12 cellular contexts compared by ENCODE assay signal in genomic region chr12:9600436-9600835, GRCh38. TPM values are rescaled to one million over a fixed set of nuclear protein-coding genes. Genes with fewer than 3 reads are reported as not detected.
DNase-seq lines count a peak whose midpoint lies in the region; ATAC-seq and TF ChIP-seq lines count a peak whose summit lies in the region.
"Not testable (repeated sequence)": the region's sequence is repeated elsewhere in the genome, so short reads cannot be mapped to it uniquely, and the experiment has no call there.
"Had no signal": no experiment of that assay in that cellular context is flagged by ENCODE, and none has a peak within 500 bp of the region (broad histone marks: within the 10 kb centered on the region; RNA-seq: fewer than 3 reads in every experiment).

No MANE protein-coding gene starts in this region.

- not testable (repeated sequence) for H3K27me3 ChIP-seq in Caco-2 (replicated peaks; ENCODE audit: control insufficient read depth, insufficient read depth, low read length); H9 (ENCODE audit: insufficient read depth, low read length); mesenchymal stem cell (ENCODE audit: control insufficient read depth in 1 of 2, insufficient read depth in 1 of 2, low read length in 2 of 2); neural progenitor cell

- not testable (repeated sequence) for H4K20me1 ChIP-seq in H9 (ENCODE audit: control insufficient read depth, insufficient read depth, insufficient read length); neural progenitor cell (ENCODE audit: low read depth)

- not testable (repeated sequence) for H4K8ac ChIP-seq in H9 (replicated peaks; ENCODE audit: insufficient read length, low read depth, low read length); mesenchymal stem cell (ENCODE audit: low read length)

- not testable (repeated sequence) for H3K23ac ChIP-seq in H9 (ENCODE audit: insufficient read length, low read depth, low read length); mesenchymal stem cell (ENCODE audit: low read length in 2 of 2)

- H3K79me1 ChIP-seq in H9 (ENCODE audit: insufficient read depth, low read depth, low read length, poor library complexity, severe bottlenecking); mesenchymal stem cell (replicated peaks; ENCODE audit: low read length, poor library complexity, severe bottlenecking): not testable (repeated sequence)

- TF ChIP-seq CTCF in Caco-2 (IDR thresholded peaks at IDR 0.05; ENCODE audit: insufficient read depth in 1 of 2, low read depth in 1 of 2, low read length in 1 of 2, severe bottlenecking in 1 of 2, unreplicated experiment in 1 of 2); H9 (conservative IDR thresholded peaks at IDR 0.05); neural progenitor cell (IDR thresholded peaks at IDR 0.05); type B pancreatic cell (conservative IDR thresholded peaks at IDR 0.05): not testable (repeated sequence)

- H3K4me3 Mint-ChIP-seq in Caco-2 (ENCODE audit: unreplicated experiment), result peak overlapping the region; percentile 50
- H3K4me3 Mint-ChIP-seq in H9, T-helper 17 cell, neural progenitor cell, type B pancreatic cell: not testable (repeated sequence)

- H2BK12ac ChIP-seq in H9 (ENCODE audit: insufficient read length, low read depth, low read length); mesenchymal stem cell (ENCODE audit: low read length in 2 of 2): not testable (repeated sequence)

- POLR2A ChIA-PET in Caco-2 (lab: Charles Lee), result not testable (repeated sequence)

- not testable (repeated sequence) for H3K9ac ChIP-seq in H9 (ENCODE audit: extremely low read depth, insufficient read length, low read length); mesenchymal stem cell (ENCODE audit: low read length); neural progenitor cell

- H2BK120ac ChIP-seq in H9 (ENCODE audit: low read depth, low read length, poor library complexity, severe bottlenecking); mesenchymal stem cell (ENCODE audit: low read depth, low read length): not testable (repeated sequence)

- not testable (repeated sequence) for H4K5ac ChIP-seq in H9 (ENCODE audit: insufficient read length, low read depth, low read length)

- DNase-seq in Caco-2 (peak; percentile 66 to 73), NCI-H524 (lab: John Stamatoyannopoulos, UW) (peak; percentile 34 to 69)
- not testable (repeated sequence) for DNase-seq in H9; T-helper 17 cell; mesenchymal stem cell; neural progenitor cell (ENCODE audit: low spot score); type B pancreatic cell (ENCODE audit: extremely low spot score, unreplicated experiment)

- H3K27me3 Mint-ChIP-seq in Caco-2 (ENCODE audit: insufficient read depth, unreplicated experiment); H9 (ENCODE audit: low read depth); T-helper 17 cell; neural progenitor cell (ENCODE audit: insufficient read depth, low read depth); type B pancreatic cell: not testable (repeated sequence)

- H3K56ac ChIP-seq in H9 (ENCODE audit: insufficient read length, low read depth, low read length), result not testable (repeated sequence)

- H3K27ac ChIP-seq in H9 (ENCODE audit: insufficient read length, low read depth, low read length); neural progenitor cell: not testable (repeated sequence)
- peak overlapping the region; percentile 54 for H3K27ac ChIP-seq in mesenchymal stem cell (ENCODE audit: low read length, poor library complexity, severe bottlenecking)

- H3K36me3 ChIP-seq in Caco-2 (ENCODE audit: control insufficient read depth, insufficient read depth, low read length); mesenchymal stem cell (ENCODE audit: control insufficient read depth in 1 of 2, insufficient read depth in 2 of 2, low read depth in 1 of 2, low read length in 2 of 2); neural progenitor cell: not testable (repeated sequence)

- no CpG with 5 or more reads among the region's 3 CpGs for WGBS in H9 (ENCODE audit: extremely low coverage, insufficient read length, low lambda C conversion rate)
- WGBS in mesenchymal stem cell, result 67% methylated on average over 2 of the region's 3 CpGs

- peaks cover 35% of the 10 kb centered on the region for H3K4me1 ChIP-seq in Caco-2
- not testable (repeated sequence) for H3K4me1 ChIP-seq in H9 (ENCODE audit: insufficient read depth, low read length); mesenchymal stem cell (ENCODE audit: control insufficient read depth, insufficient read depth, low read depth, low read length); neural progenitor cell

- not testable (repeated sequence) for H3K9me3 ChIP-seq in Caco-2; H9 (ENCODE audit: control insufficient read depth, low read depth, low read length); T-helper 17 cell (ENCODE audit: control insufficient read depth, low read length, poor library complexity, severe bottlenecking); mesenchymal stem cell (ENCODE audit: control insufficient read depth, low read length); neural progenitor cell (ENCODE audit: low read depth)

- H4K91ac ChIP-seq in H9 (ENCODE audit: insufficient read length, low read depth, low read length); mesenchymal stem cell (ENCODE audit: low read length): not testable (repeated sequence)

- intact Hi-C loops in Caco-2 (cut with micrococcal nuclease; ENCODE audit: unreplicated experiment), result loop anchor here (1.0 to 10.0 kb wide), 3 partner anchors 38 to 266 kb away; no protein-coding TSS in a partner anchor

- H2AFZ ChIP-seq in H9 (ENCODE audit: low read length); mesenchymal stem cell (ENCODE audit: low read depth, low read length); neural progenitor cell (replicated peaks): not testable (repeated sequence)

- not testable (repeated sequence) for H2BK15ac ChIP-seq in H9 (ENCODE audit: low read depth, low read length); mesenchymal stem cell (ENCODE audit: low read depth, poor library complexity, severe bottlenecking)

- H3K4me1 Mint-ChIP-seq in Caco-2 (ENCODE audit: low read depth, unreplicated experiment), result peaks cover 27% of the 10 kb centered on the region
- peaks cover 18 to 25% of the 10 kb centered on the region in 2 experiments for H3K4me1 Mint-ChIP-seq in H9
- H3K4me1 Mint-ChIP-seq in T-helper 17 cell, result peaks cover 16% of the 10 kb centered on the region
- not testable (repeated sequence) for H3K4me1 Mint-ChIP-seq in neural progenitor cell; type B pancreatic cell (ENCODE audit: unreplicated experiment)

- not testable (repeated sequence) for H3K36me3 Mint-ChIP-seq in Caco-2 (ENCODE audit: insufficient read depth, unreplicated experiment); H9 (ENCODE audit: insufficient read depth in 1 of 3, low read depth in 3 of 3); T-helper 17 cell (ENCODE audit: low read depth); neural progenitor cell; type B pancreatic cell

- H3K18ac ChIP-seq in H9 (ENCODE audit: insufficient read length, low read depth, low read length); mesenchymal stem cell (ENCODE audit: low read depth in 1 of 2, low read length in 2 of 2): not testable (repeated sequence)

- H3F3A ChIP-seq in neural progenitor cell (ENCODE audit: low read depth), result not testable (repeated sequence)

- H3K9me3 Mint-ChIP-seq in Caco-2 (ENCODE audit: unreplicated experiment); H9; neural progenitor cell; type B pancreatic cell: not testable (repeated sequence)

- not testable (repeated sequence) for H3K14ac ChIP-seq in H9 (ENCODE audit: insufficient read depth, low read length); mesenchymal stem cell (ENCODE audit: low read length in 2 of 2)

- H3K4ac ChIP-seq in H9 (ENCODE audit: low read depth, low read length); mesenchymal stem cell (ENCODE audit: low read depth in 1 of 2, low read length in 2 of 2): not testable (repeated sequence)

- CTCF ChIA-PET in Caco-2 (lab: Charles Lee), result interaction anchor here (0.7 kb wide), 1 partner anchor 65 kb away, joined by 3 read pairs; no protein-coding TSS in a partner anchor

- BruUV-seq in Caco-2 (replicated peaks; lab: Mats Ljungman, UMichigan), result not testable (repeated sequence)

- H3K27ac Mint-ChIP-seq in Caco-2 (ENCODE audit: unreplicated experiment) (peak overlapping the region; percentile 56), H9 (peak overlapping the region in 2 of 3 experiments; percentile 59 to 69; a peak in 2 of 7 replicates), T-helper 17 cell (peak overlapping the region; percentile 85), type B pancreatic cell (peak overlapping the region; percentile 0)
- not testable (repeated sequence) for H3K27ac Mint-ChIP-seq in neural progenitor cell

- H3K23me2 ChIP-seq in H9 (ENCODE audit: insufficient read length, low read depth, low read length, poor library complexity, severe bottlenecking), result not testable (repeated sequence)

- H3K4me3 ChIP-seq in Caco-2 (ENCODE audit: low read depth, low read length); mesenchymal stem cell (ENCODE audit: insufficient read depth in 1 of 2, low read depth in 1 of 2, low read length in 2 of 2); neural progenitor cell: not testable (repeated sequence)

- not testable (repeated sequence) for ATAC-seq in T-helper 17 cell

- not testable (repeated sequence) for H2BK5ac ChIP-seq in H9 (ENCODE audit: insufficient read length, low read length); mesenchymal stem cell (ENCODE audit: low read depth, low read length, poor library complexity, severe bottlenecking)

- not testable (repeated sequence) for H2BK20ac ChIP-seq in H9 (ENCODE audit: low read depth, low read length, poor library complexity, severe bottlenecking)

- not testable (repeated sequence) for H3K4me2 ChIP-seq in H9 (ENCODE audit: insufficient read depth, insufficient read length, low read length); mesenchymal stem cell (ENCODE audit: low read length, poor library complexity, severe bottlenecking)
- peak overlapping the region; percentile 35 for H3K4me2 ChIP-seq in neural progenitor cell

- not testable (repeated sequence) for H3K79me2 ChIP-seq in H9 (ENCODE audit: insufficient read depth, low read length); neural progenitor cell (ENCODE audit: low read depth)

- H2AK5ac ChIP-seq in H9 (ENCODE audit: insufficient read length, low read length); mesenchymal stem cell (ENCODE audit: low read length, severe bottlenecking): not testable (repeated sequence)

- not testable (repeated sequence) for H3T11ph ChIP-seq in H9 (ENCODE audit: low read length)

RNA-seq across cellular contexts. Expression of gene KLRB1, which starts 7.3 kb away (rescaled TPM):
- total RNA-seq in Caco-2 (2022), result not detected in 2 replicates
- total RNA-seq in H9 (2021), result 0.15 TPM in 1 of 2 replicates, not detected in the other
- 100 to 1,000 TPM; 182 to 229 TPM for total RNA-seq in T-helper 17 cell
- not detected for polyA plus RNA-seq in mesenchymal stem cell (2013, experiment 1 of 2)
- polyA plus RNA-seq in mesenchymal stem cell (2013, experiment 2 of 2), result not detected
- not detected in 2 replicates for total RNA-seq in neural progenitor cell (ENCODE audit: low replicate concordance)
- not detected in 2 replicates for total RNA-seq in type B pancreatic cell (ENCODE audit: low replicate concordance)
- total RNA-seq: GM23248, HepG2, HFFc6, HT1080 had no signal
- polyA plus RNA-seq: BJ, GM23248, HepG2 had no signal

Comparison
In these comparisons a context has a peak if more than half of its experiments do, and no peak if none do; other contexts are left out.
1. RNA of gene KLRB1, which starts 7.3 kb away (total RNA-seq): 182 to 229 TPM in T-helper 17 cell; 0.15 TPM in H9, not detected in Caco-2, not detected in neural progenitor cell and not detected in type B pancreatic cell; every median in the first group is over 100 times any median in the second.